In genomic region chr5:142872217-142872616, GRCh38 we compare ENCODE assay signal across 1 cellular context.
TF ChIP-seq lines count a peak whose summit lies in the region.

No MANE protein-coding gene starts in this region.

TF ChIP-seq in H1, 55 proteins besides CTCF, POLR2A, EP300 and RAD21 (continued from another document):
- TF ChIP-seq POLR2AphosphoS5 (IDR thresholded peaks at IDR 0.05; ENCODE audit: low read depth, low read length) = no peak
- no peak for TF ChIP-seq SP1 (IDR thresholded peaks at IDR 0.05; ENCODE audit: low read depth, low read length)
- TF ChIP-seq SIRT6 (IDR thresholded peaks at IDR 0.05; ENCODE audit: low read length) = no peak
- TF ChIP-seq HDAC6 (IDR thresholded peaks at IDR 0.05; ENCODE audit: low read depth, low read length) = no peak
- no peak for TF ChIP-seq NRF1 (IDR thresholded peaks at IDR 0.05; ENCODE audit: low read depth, low read length)
- TF ChIP-seq CBX8 (IDR thresholded peaks at IDR 0.05; ENCODE audit: borderline replicate concordance, low read depth, low read length) = no peak
- TF ChIP-seq, protein P1, sequence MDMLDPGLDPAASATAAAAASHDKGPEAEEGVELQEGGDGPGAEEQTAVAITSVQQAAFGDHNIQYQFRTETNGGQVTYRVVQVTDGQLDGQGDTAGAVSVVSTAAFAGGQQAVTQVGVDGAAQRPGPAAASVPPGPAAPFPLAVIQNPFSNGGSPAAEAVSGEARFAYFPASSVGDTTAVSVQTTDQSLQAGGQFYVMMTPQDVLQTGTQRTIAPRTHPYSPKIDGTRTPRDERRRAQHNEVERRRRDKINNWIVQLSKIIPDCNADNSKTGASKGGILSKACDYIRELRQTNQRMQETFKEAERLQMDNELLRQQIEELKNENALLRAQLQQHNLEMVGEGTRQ (IDR thresholded peaks at IDR 0.05; ENCODE audit: low read length) = no peak
- no peak for TF ChIP-seq CREB1 (IDR thresholded peaks at IDR 0.05)
TF ChIP-seq in H1: peak in this region for 0.
